Comparison of ENCODE assay signal across 20 cellular contexts in genomic region chr4:57124145-57124544, GRCh38.
"Had no signal": no experiment of that assay in that cellular context is flagged by ENCODE, and none has a peak within 500 bp of the region (broad histone marks: within the 10 kb centered on the region; RNA-seq: fewer than 3 reads in every experiment).

No MANE protein-coding gene starts in this region.

- H3K4me3 Mint-ChIP-seq: dendritic cell treated with granulocyte-macrophage colony-stimulating factor and Interleukin-4, amounts not matched to agents 40 ng/mL and 50 ng/mL, for 4 days; effector memory CD8-positive, alpha-beta T cell; natural killer cell treated with Interleukin-12 subunit alpha and Interleukin-12 subunit beta and Interleukin-15 and Interleukin-18, amount 100 ng/mL, for 72 hours; neural progenitor cell; type B pancreatic cell had no signal

- H3K4me3 ChIP-seq: esophagus muscularis mucosa, lung, neural progenitor cell, pancreas had no signal

- H3K27ac ChIP-seq: epithelial cell of prostate, esophagus muscularis mucosa, foreskin keratinocyte, neural progenitor cell, pancreas had no signal

- DNase-seq: effector memory CD8-positive, alpha-beta T cell; foreskin keratinocyte; kidney; left cardiac atrium; left ventricle myocardium superior; mesenchymal stem cell; midbrain; nucleus accumbens; pancreas; right cardiac atrium; stimulated activated CD4-positive, alpha-beta T cell treated with anti-CD3 and anti-CD28 coated beads, Interleukin-12 subunit alpha, Interleukin-12 subunit beta, amount 100 ng/mL, for 4 hours; stimulated activated naive CD4-positive, alpha-beta T cell treated with Interleukin-2 at 50 U/mL for 16 hours had no signal

- H3K27me3 ChIP-seq: esophagus muscularis mucosa, foreskin keratinocyte, neural progenitor cell, pancreas had no signal

- H3K9ac ChIP-seq: neural progenitor cell had no signal

- H3K4me2 ChIP-seq: neural progenitor cell had no signal

- ATAC-seq: effector memory CD8-positive, alpha-beta T cell; foreskin keratinocyte; left cardiac atrium; left ventricle myocardium superior; natural killer cell treated with Interleukin-12 subunit alpha and Interleukin-12 subunit beta and Interleukin-15 and Interleukin-18, amount 100 ng/mL, for 72 hours; pancreas; right cardiac atrium had no signal

- H3K27me3 Mint-ChIP-seq: dendritic cell treated with granulocyte-macrophage colony-stimulating factor and Interleukin-4, amounts not matched to agents 40 ng/mL and 50 ng/mL, for 4 days; type B pancreatic cell had no signal

- H3K36me3 ChIP-seq: esophagus muscularis mucosa, neural progenitor cell, pancreas had no signal

- H3K9me3 ChIP-seq: pancreas had no signal

- H2AFZ ChIP-seq: neural progenitor cell had no signal

- H3K27ac Mint-ChIP-seq: dendritic cell treated with granulocyte-macrophage colony-stimulating factor and Interleukin-4, amounts not matched to agents 40 ng/mL and 50 ng/mL, for 4 days; effector memory CD8-positive, alpha-beta T cell; natural killer cell treated with Interleukin-12 subunit alpha and Interleukin-12 subunit beta and Interleukin-15 and Interleukin-18, amount 100 ng/mL, for 72 hours; neural progenitor cell; progenitor cell of endocrine pancreas; type B pancreatic cell had no signal

- H3K4me1 ChIP-seq: neural progenitor cell, pancreas had no signal
